In genomic region chr7:138072726-138073125, GRCh38 we compare ENCODE assay signal across 22 cellular contexts. TPM values are rescaled to one million over a fixed set of nuclear protein-coding genes. Genes with fewer than 3 reads are reported as not detected.
DNase-seq lines count a peak whose midpoint lies in the region; ATAC-seq and TF ChIP-seq lines count a peak whose summit lies in the region.
"Had no signal": no experiment of that assay in that cellular context is flagged by ENCODE, and none has a peak within 500 bp of the region (broad histone marks: within the 10 kb centered on the region; RNA-seq: fewer than 3 reads in every experiment).

No MANE protein-coding gene starts in this region.

- ATAC-seq in GM23338 (peak; percentile 78), sciatic nerve (no peak)
- no peak for ATAC-seq in natural killer cell treated with Interleukin-12 subunit alpha and Interleukin-12 subunit beta and Interleukin-15 and Interleukin-18, amount 100 ng/mL, for 72 hours

- no peaks in the 10 kb centered on the region for H3K79me2 ChIP-seq in GM23338 (replicated peaks; ENCODE audit: insufficient read depth)

- H3K4me1 Mint-ChIP-seq in GM23338 = peaks cover 20% of the 10 kb centered on the region
- H3K4me1 Mint-ChIP-seq in endodermal cell = no peaks in the 10 kb centered on the region
- H3K4me1 Mint-ChIP-seq in natural killer cell treated with Interleukin-12 subunit alpha and Interleukin-12 subunit beta and Interleukin-15 and Interleukin-18, amount 100 ng/mL, for 72 hours (ENCODE audit: low read depth in 2 of 2) = no peaks in the 10 kb centered on the region
- H3K4me1 Mint-ChIP-seq: CD14-positive monocyte; CD8-positive, alpha-beta memory T cell had no signal

- H3K27ac Mint-ChIP-seq in GM23338 (peak overlapping the region; percentile 54; the same call in 1 of the 2 replicates), endodermal cell (no peak overlapping the region)
- H3K27ac Mint-ChIP-seq in natural killer cell treated with Interleukin-12 subunit alpha and Interleukin-12 subunit beta and Interleukin-15 and Interleukin-18, amount 100 ng/mL, for 72 hours = no peak overlapping the region
- H3K27ac Mint-ChIP-seq: CD14-positive monocyte; CD8-positive, alpha-beta memory T cell had no signal

- H3K4me2 ChIP-seq in GM23338 = 0 out of 2 replicates have a peak overlapping the region, but pooled peaks have one; percentile 4
- H3K4me2 ChIP-seq: SK-N-SH had no signal

- H3K9ac ChIP-seq in NT2/D1 (ENCODE audit: insufficient read length, low read depth) (no peak overlapping the region), endodermal cell (ENCODE audit: extremely low read depth, low read length, poor library complexity, severe bottlenecking) (no peak overlapping the region), iPS-20b (ENCODE audit: low read depth, low read length) (peak overlapping the region; percentile 28; the same call in 1 of the 2 replicates)
- H3K9ac ChIP-seq: SK-N-SH had no signal

- no peaks in the 10 kb centered on the region; the same call in 1 of the 2 replicates for H3K9me2 ChIP-seq in GM23338 (ENCODE audit: insufficient read depth)

- H3K9me3 Mint-ChIP-seq in GM23338 (peaks cover 42% of the 10 kb centered on the region), endodermal cell (peaks cover 45% of the 10 kb centered on the region)
- peaks cover 6% of the 10 kb centered on the region for H3K9me3 Mint-ChIP-seq in natural killer cell treated with Interleukin-12 subunit alpha and Interleukin-12 subunit beta and Interleukin-15 and Interleukin-18, amount 100 ng/mL, for 72 hours

- no peak overlapping the region for H3K4me3 ChIP-seq in GM23338
- H3K4me3 ChIP-seq in NT2/D1 (ENCODE audit: insufficient read length, low read depth) = no peak overlapping the region
- H3K4me3 ChIP-seq in endodermal cell (ENCODE audit: low read length) = no peak overlapping the region
- no peak overlapping the region for H3K4me3 ChIP-seq in iPS-20b (ENCODE audit: low read length)

- DNase-seq in GM23338 (ENCODE audit: low spot score) (peak; percentile 79), NT2/D1 (ENCODE audit: low read depth, low spot score) (peak; percentile 55), endodermal cell (peak; percentile 53), sciatic nerve (ENCODE audit: low spot score) (no peak), cerebellar cortex (ENCODE audit: low spot score) (no peak)
- no peak for DNase-seq in natural killer cell treated with Interleukin-12 subunit alpha and Interleukin-12 subunit beta and Interleukin-15 and Interleukin-18, amount 100 ng/mL, for 72 hours (ENCODE audit: low spot score)
- no peak for DNase-seq in effector CD8-positive, alpha-beta T cell (lab: John Stamatoyannopoulos, UW)
- DNase-seq: 8988T; ACHN; BE2C; CD8-positive, alpha-beta memory T cell; DMS79 treated with DMSO at 0.1 percent for 48 hours; NCI-H1048; NCI-H1417; NCI-H1694; NCI-H2029 treated with DMSO at 0.1 percent for 48 hours; NCI-H526 treated with DMSO at 0.1 percent for 48 hours; SK-N-SH had no signal

- no peaks in the 10 kb centered on the region for H4K20me1 ChIP-seq in GM23338 (replicated peaks; ENCODE audit: insufficient read depth)

- H3K27me3 Mint-ChIP-seq in GM23338 (ENCODE audit: insufficient read depth, low read depth, poor library complexity) = peaks cover 2% of the 10 kb centered on the region
- no peaks in the 10 kb centered on the region for H3K27me3 Mint-ChIP-seq in endodermal cell (ENCODE audit: insufficient read depth)
- peaks cover 9 to 31% of the 10 kb centered on the region in 2 donors for H3K27me3 Mint-ChIP-seq in natural killer cell treated with Interleukin-12 subunit alpha and Interleukin-12 subunit beta and Interleukin-15 and Interleukin-18, amount 100 ng/mL, for 72 hours

- H3K36me3 ChIP-seq in GM23338 (ENCODE audit: insufficient read depth) (peaks cover 3% of the 10 kb centered on the region; the same call in 1 of the 2 replicates), NT2/D1 (ENCODE audit: insufficient read depth, insufficient read length, low read length) (no peaks in the 10 kb centered on the region), endodermal cell (ENCODE audit: control insufficient read depth, insufficient read depth, low read length) (no peaks in the 10 kb centered on the region), iPS-20b (ENCODE audit: insufficient read depth, low read depth, low read length) (no peaks in the 10 kb centered on the region)
- H3K36me3 ChIP-seq: BE2C had no signal

- WGBS in endodermal cell (ENCODE audit: insufficient coverage in 1 of 2, insufficient read length in 1 of 2), 2 experiments = 78 to 86% methylated on average over 1 to 2 of the region's 2 CpGs

- no peak overlapping the region for H2AFZ ChIP-seq in GM23338

- H3K4me3 Mint-ChIP-seq in GM23338 (no peak overlapping the region), endodermal cell (no peak overlapping the region)
- H3K4me3 Mint-ChIP-seq in natural killer cell treated with Interleukin-12 subunit alpha and Interleukin-12 subunit beta and Interleukin-15 and Interleukin-18, amount 100 ng/mL, for 72 hours = no peak overlapping the region
- H3K4me3 Mint-ChIP-seq: CD14-positive monocyte; CD8-positive, alpha-beta memory T cell had no signal

- H3K27ac ChIP-seq in GM23338 (ENCODE audit: low read depth) (peak overlapping the region; percentile 21; the same call in 1 of the 2 replicates), endodermal cell (ENCODE audit: low read depth, low read length) (no peak overlapping the region), iPS-20b (ENCODE audit: low read length) (peak overlapping the region; percentile 26)

- H3K36me3 Mint-ChIP-seq in GM23338 (ENCODE audit: low read depth) = peaks cover 41% of the 10 kb centered on the region
- peaks cover 12% of the 10 kb centered on the region for H3K36me3 Mint-ChIP-seq in endodermal cell (ENCODE audit: low read depth)
- no peaks in the 10 kb centered on the region for H3K36me3 Mint-ChIP-seq in natural killer cell treated with Interleukin-12 subunit alpha and Interleukin-12 subunit beta and Interleukin-15 and Interleukin-18, amount 100 ng/mL, for 72 hours
- H3K36me3 Mint-ChIP-seq: CD14-positive monocyte; CD8-positive, alpha-beta memory T cell had no signal

- intact Hi-C loops in sciatic nerve (cut with DNase I) = no loop called here

- H3K4me1 ChIP-seq in GM23338 (ENCODE audit: insufficient read depth) = no peaks in the 10 kb centered on the region; the same call in 1 of the 2 replicates
- no peaks in the 10 kb centered on the region for H3K4me1 ChIP-seq in NT2/D1 (ENCODE audit: insufficient read depth, insufficient read length)
- H3K4me1 ChIP-seq in endodermal cell (ENCODE audit: control insufficient read depth, insufficient read depth, low read length) = no peaks in the 10 kb centered on the region
- H3K4me1 ChIP-seq in iPS-20b (ENCODE audit: insufficient read depth, low read length) = peaks cover 19% of the 10 kb centered on the region; the same call in 1 of the 2 replicates

- TF ChIP-seq CTCF in GM23338 (conservative IDR thresholded peaks at IDR 0.05; ENCODE audit: low read depth in 2 of 2) (no peak), endodermal cell (conservative IDR thresholded peaks at IDR 0.05) (no peak)

- no peaks in the 10 kb centered on the region for H3F3A ChIP-seq in GM23338 (replicated peaks; ENCODE audit: low read depth)

- no peaks in the 10 kb centered on the region for H3K27me3 ChIP-seq in GM23338 (ENCODE audit: insufficient read depth)
- no peaks in the 10 kb centered on the region for H3K27me3 ChIP-seq in NT2/D1 (ENCODE audit: insufficient read depth, insufficient read length)
- H3K27me3 ChIP-seq in endodermal cell (ENCODE audit: control insufficient read depth, insufficient read depth, low read length, poor library complexity, severe bottlenecking) = no peaks in the 10 kb centered on the region
- no peaks in the 10 kb centered on the region for H3K27me3 ChIP-seq in iPS-20b (ENCODE audit: insufficient read depth, low read length)
- H3K27me3 ChIP-seq: BE2C had no signal

- peaks cover 38% of the 10 kb centered on the region for H3K9me3 ChIP-seq in NT2/D1 (ENCODE audit: insufficient read depth, low read length)
- H3K9me3 ChIP-seq in endodermal cell (ENCODE audit: control insufficient read depth, low read length) = peaks cover 36% of the 10 kb centered on the region
- H3K9me3 ChIP-seq in iPS-20b (ENCODE audit: insufficient read depth, low read depth, low read length) = peaks cover 19% of the 10 kb centered on the region; the same call in 1 of the 2 replicates
- H3K9me3 ChIP-seq: BE2C, SK-N-SH had no signal

TF ChIP-seq in GM23338, 12 proteins besides CTCF, POLR2A, EP300 and RAD21:
- no peak for TF ChIP-seq ETS1 (IDR thresholded peaks at IDR 0.05)

RNA-seq across cellular contexts. Expression of gene AKR1D1, which starts 3.5 kb away (rescaled TPM):
- total RNA-seq in GM23338 (2014; rRNA removed; shearing (Covaris generic)) = 0.14 TPM in 1 of 2 replicates, not detected in the other
- polyA plus RNA-seq in GM23338 (2016; fragmentation: Nextera tagmentation; extraction: Ambion mirVana) = not detected in 2 replicates
- total RNA-seq in endodermal cell = not detected
- 0.28 TPM for polyA plus RNA-seq in endodermal cell (2013, experiment 1 of 2)
- 0.25 TPM for polyA plus RNA-seq in endodermal cell (2013, experiment 2 of 2)
- total RNA-seq in sciatic nerve = not detected
- total RNA-seq in natural killer cell treated with Interleukin-12 subunit alpha and Interleukin-12 subunit beta and Interleukin-15 and Interleukin-18, amount 100 ng/mL, for 72 hours = not detected
- total RNA-seq: CD8-positive, alpha-beta memory T cell; NCI-H460; OCI-LY7 had no signal
- polyA plus RNA-seq: CD14-positive monocyte; CD8-positive, alpha-beta memory T cell; SK-N-SH had no signal

Comparison
In these comparisons a context has a peak if more than half of its experiments do, and no peak if none do; other contexts are left out.
1. DNase-seq: peak in GM23338 (single experiment), NT2/D1 (single experiment) and endodermal cell (single experiment); none in sciatic nerve (single experiment), natural killer cell treated with Interleukin-12 subunit alpha and Interleukin-12 subunit beta and Interleukin-15 and Interleukin-18, amount 100 ng/mL, for 72 hours (single experiment), effector CD8-positive, alpha-beta T cell (single experiment) and cerebellar cortex (single experiment).